ENCODE assay signal across 9 cellular contexts in genomic region chr1:234604393-234604725, GRCh38. TPM values are rescaled to one million over a fixed set of nuclear protein-coding genes. Genes with fewer than 3 reads are reported as not detected.
A peak's percentile ranks its signal among the peaks of the same experiment; 100 is the strongest.
DNase-seq lines count a peak whose midpoint lies in the region; ATAC-seq and TF ChIP-seq lines count a peak whose summit lies in the region.
"Had no signal": no experiment of that assay in that cellular context is flagged by ENCODE, and none has a peak within 500 bp of the region (broad histone marks: within the 10 kb centered on the region; RNA-seq: fewer than 3 reads in every experiment).

No MANE protein-coding gene starts in this region.

- POLR2A ChIA-PET in MCF 10A (lab: Yijun Ruan, JAX): interaction anchor here (0.6 to 20.9 kb wide), 41 partner anchors 8 to 725 kb away, joined by 3 to 904 read pairs (median 6); partner anchors contain the start of genes ARID4B, COA6, GGPS1 and IRF2BP2

- peak overlapping the region; percentile 96 to 100 (median 100) for H3K27ac ChIP-seq in heart right ventricle
- H3K27ac ChIP-seq in aorta (ENCODE audit: low read depth in 1 of 2, low read length in 2 of 2): no peak overlapping the region

- BruUV-seq in MCF 10A (replicated peaks; lab: Mats Ljungman, UMichigan): no TSS peak

- H3K4me3 ChIP-seq in heart right ventricle (peak overlapping the region in 9 of 10 donors; percentile 80 to 96 (median 89)), mucosa of stomach (ENCODE audit: low read length) (peak overlapping the region; percentile 39), aorta (ENCODE audit: low read length in 2 of 2) (peak overlapping the region; percentile 89 to 92)

- H3K36me3 ChIP-seq in heart right ventricle (peaks cover 0 to 62% (median 23%) of the 10 kb centered on the region in 9 donors), mucosa of stomach (ENCODE audit: control insufficient read depth, insufficient read depth, low read length) (peaks cover 18% of the 10 kb centered on the region), aorta (ENCODE audit: control insufficient read depth in 1 of 2, insufficient read depth in 2 of 2, low read length in 1 of 2) (peaks cover 0 to 4% of the 10 kb centered on the region in 2 donors)

- no peak for DNase-seq in heart right ventricle
- no peak for DNase-seq in Right ventricle myocardium inferior (ENCODE audit: missing footprints)
- no peak for DNase-seq in MCF 10A (ENCODE audit: unreplicated experiment)
- DNase-seq in aorta: no peak
- DNase-seq in UCSD-AML1 (lab: John Stamatoyannopoulos, UW; ENCODE audit: unreplicated experiment): no peak
- DNase-seq: stimulated activated CD4-positive, alpha-beta T cell treated with anti-CD3 and anti-CD28 coated beads, Interleukin-2, amount 100 ng/mL, for 48 hours had no signal

- H3K9me3 Mint-ChIP-seq in MCF 10A (ENCODE audit: unreplicated experiment): no peaks in the 10 kb centered on the region

- H3K9ac ChIP-seq in mucosa of stomach (ENCODE audit: low read length): peak overlapping the region; percentile 96

- CTCF ChIA-PET in MCF 10A (lab: Yijun Ruan, JAX): interaction anchor here (0.6 to 2.9 kb wide), 24 partner anchors 9 to 489 kb away, joined by 3 to 40 read pairs (median 6); no protein-coding TSS in a partner anchor

- H3K9me3 ChIP-seq in heart right ventricle: no peaks in the 10 kb centered on the region
- H3K9me3 ChIP-seq in mucosa of stomach (ENCODE audit: control insufficient read depth, low read length): no peaks in the 10 kb centered on the region
- no peaks in the 10 kb centered on the region for H3K9me3 ChIP-seq in aorta (ENCODE audit: control insufficient read depth, low read length)

- peaks cover 67% of the 10 kb centered on the region for H3K36me3 Mint-ChIP-seq in MCF 10A (ENCODE audit: insufficient read depth, unreplicated experiment)

- peaks cover 53% of the 10 kb centered on the region for H3K4me1 Mint-ChIP-seq in MCF 10A (ENCODE audit: insufficient read depth, unreplicated experiment)

- no peak for ATAC-seq in heart right ventricle
- ATAC-seq in Right ventricle myocardium inferior: no peak
- no peak for ATAC-seq in aorta (ENCODE audit: low FRiP score)
- no peak for ATAC-seq in GM18861 (IDR thresholded peaks at IDR 0.05; ENCODE audit: unreplicated experiment)
- ATAC-seq in GM19463 (IDR thresholded peaks at IDR 0.05; ENCODE audit: unreplicated experiment): no peak

- H3K27me3 ChIP-seq in heart right ventricle (no peaks in the 10 kb centered on the region), mucosa of stomach (ENCODE audit: control insufficient read depth, insufficient read depth, low read length) (no peaks in the 10 kb centered on the region), aorta (ENCODE audit: control insufficient read depth in 1 of 2, insufficient read depth in 2 of 2, low read length in 1 of 2) (no peaks in the 10 kb centered on the region)

- intact Hi-C loops in heart right ventricle (cut with DNase I) (loop anchor here in 6 of 10 donors (5.0 to 10.0 kb wide), 6 partner anchors 72 to 380 kb away; no protein-coding TSS in a partner anchor), Right ventricle myocardium inferior (cut with DNase I) (no loop called here), MCF 10A (cut with micrococcal nuclease) (loop anchor here (10.0 kb wide), 1 partner anchor 230 kb away; the partner anchor contains the start of gene COA6), aorta (cut with DNase I) (loop anchor here (5.0 to 10.0 kb wide), 3 partner anchors 72 to 260 kb away; no protein-coding TSS in a partner anchor)

- no peak for TF ChIP-seq CTCF in heart right ventricle (IDR thresholded peaks at IDR 0.05)
- no peak for TF ChIP-seq CTCF in MCF 10A (IDR thresholded peaks at IDR 0.05; ENCODE audit: unreplicated experiment)

- H3K27me3 Mint-ChIP-seq in MCF 10A (ENCODE audit: insufficient read depth, unreplicated experiment): no peaks in the 10 kb centered on the region

- peaks cover 3 to 62% (median 45%) of the 10 kb centered on the region in 9 donors for H3K4me1 ChIP-seq in heart right ventricle
- H3K4me1 ChIP-seq in mucosa of stomach (ENCODE audit: control insufficient read depth, insufficient read depth, low read length): peaks cover 31% of the 10 kb centered on the region
- no peaks in the 10 kb centered on the region for H3K4me1 ChIP-seq in aorta (ENCODE audit: control insufficient read depth in 1 of 2, insufficient read depth in 2 of 2, low read length in 2 of 2)

- H3K4me3 Mint-ChIP-seq in MCF 10A (ENCODE audit: unreplicated experiment): peak overlapping the region; percentile 88

- peak overlapping the region; percentile 96 for H3K27ac Mint-ChIP-seq in MCF 10A (ENCODE audit: low read depth, unreplicated experiment)

RNA-seq across cellular contexts. Expression of gene IRF2BP2, which starts 5.6 kb away (rescaled TPM):
- 100 to 1,000 TPM in 6 of 10 donors, 10 to 100 TPM in 4; 78.2 to 181 (median 104) TPM for total RNA-seq in heart right ventricle
- 10 to 100 TPM; 50.6 to 54.0 TPM for polyA plus RNA-seq in heart right ventricle
- total RNA-seq in Right ventricle myocardium inferior: 116 TPM
- 149 and 217 TPM in 2 replicates for total RNA-seq in MCF 10A (2022)
- total RNA-seq in aorta: 100 to 1,000 TPM in 1 of 2 donors, 10 to 100 TPM in 1; 90.6 to 148 TPM
- 100 to 1,000 TPM in 1 of 2 donors, 10 to 100 TPM in 1; 36.9 to 123 TPM for polyA plus RNA-seq in aorta

Comparison
In these comparisons a context has a peak if more than half of its experiments do, and no peak if none do; other contexts are left out.
1. H3K27ac ChIP-seq: peak in heart right ventricle (10 of 10); none in aorta (0 of 2).
2. H3K4me3 ChIP-seq: peak in every context shown above with its lines; median percentile 90 in aorta; 89 in heart right ventricle; 39 in mucosa of stomach.